Comparison of ENCODE assay signal across 19 cellular contexts in the genomic region with DNA sequence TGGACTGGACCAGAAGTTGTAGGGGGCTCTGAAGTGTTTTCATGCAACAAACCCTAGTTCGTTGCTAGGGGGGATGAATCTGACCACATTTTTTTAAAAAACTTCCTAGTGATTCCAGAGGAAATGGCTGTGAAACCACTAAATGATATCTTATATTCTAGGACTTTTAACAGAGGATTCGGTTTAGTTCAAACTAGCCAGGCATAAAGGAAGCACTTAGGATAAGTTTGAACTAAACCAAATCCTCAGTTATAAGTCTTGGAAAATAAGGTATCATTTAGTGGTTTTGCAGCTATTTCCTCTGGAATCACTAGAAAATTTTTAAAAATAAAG.
"Had no signal": no experiment of that assay in that cellular context is flagged by ENCODE, and none has a peak within 500 bp of the region (broad histone marks: within the 10 kb centered on the region; RNA-seq: fewer than 3 reads in every experiment).

No MANE protein-coding gene starts in this region.

- H3K27ac ChIP-seq: esophagus squamous epithelium, pancreas, prostate gland, testis, tibial nerve, upper lobe of right lung, vagina had no signal

- DNase-seq: dermis blood vessel endothelial cell; esophagus squamous epithelium; foreskin melanocyte; head of caudate nucleus; kidney glomerular epithelial cell; naive thymus-derived CD4-positive, alpha-beta T cell; nephron progenitor cell; pancreas; retina; stimulated activated CD4-positive, alpha-beta T cell treated with anti-CD3 and anti-CD28 coated beads, Interleukin-2, amount 100 ng/mL, for 24 hours; stimulated activated CD4-positive, alpha-beta T cell treated with anti-CD3 and anti-CD28 coated beads, Interleukin-4, amount 100 ng/mL, for 4 hours; stimulated activated naive B cell treated with anti-CD40 and anti-IgM and Interleukin-4, amounts not matched to agents 10 μg/mL and 1 μg/mL and 100 μg/mL, for 72 hours; stimulated activated naive CD8-positive, alpha-beta T cell treated with anti-CD3 and anti-CD28 coated beads, Interleukin-15, amount 100 ng/mL, for 72 hours; testis; upper lobe of right lung had no signal

- H3K4me1 ChIP-seq: esophagus squamous epithelium, pancreas, prostate gland, testis, tibial nerve, upper lobe of right lung had no signal

- H3K4me3 ChIP-seq: esophagus squamous epithelium, pancreas, prostate gland, testis, tibial nerve, upper lobe of right lung, vagina had no signal

- H3K36me3 ChIP-seq: esophagus squamous epithelium, pancreas, prostate gland, tibial nerve, upper lobe of right lung, vagina had no signal

- H3K9me3 ChIP-seq: esophagus squamous epithelium, pancreas, prostate gland, testis, tibial nerve, upper lobe of right lung, vagina had no signal

- H3K27me3 ChIP-seq: esophagus squamous epithelium, pancreas, testis, tibial nerve, upper lobe of right lung, vagina had no signal

- ATAC-seq: naive thymus-derived CD4-positive, alpha-beta T cell; pancreas; sciatic nerve; stimulated activated naive B cell treated with anti-CD40 and anti-IgM and Interleukin-4, amounts not matched to agents 10 μg/mL and 1 μg/mL and 100 μg/mL, for 72 hours; stimulated activated naive CD8-positive, alpha-beta T cell treated with anti-CD3 and anti-CD28 coated beads, Interleukin-15, amount 100 ng/mL, for 72 hours; upper lobe of right lung had no signal
